Comparison of ENCODE assay signal across 1 cellular context in genomic region chr2:26472821-26473655, GRCh38.
TF ChIP-seq lines count a peak whose summit lies in the region.

No MANE protein-coding gene starts in this region.

TF ChIP-seq in H1, 55 proteins besides CTCF, POLR2A, EP300 and RAD21 (continued from another document):
- TF ChIP-seq KDM4A (IDR thresholded peaks at IDR 0.05; ENCODE audit: low read depth, low read length, severe bottlenecking) (no peak), RBBP5 (IDR thresholded peaks at IDR 0.05; ENCODE audit: borderline replicate concordance, low read depth, low read length) (no peak)
